8 cellular contexts compared by ENCODE assay signal in the genomic region with DNA sequence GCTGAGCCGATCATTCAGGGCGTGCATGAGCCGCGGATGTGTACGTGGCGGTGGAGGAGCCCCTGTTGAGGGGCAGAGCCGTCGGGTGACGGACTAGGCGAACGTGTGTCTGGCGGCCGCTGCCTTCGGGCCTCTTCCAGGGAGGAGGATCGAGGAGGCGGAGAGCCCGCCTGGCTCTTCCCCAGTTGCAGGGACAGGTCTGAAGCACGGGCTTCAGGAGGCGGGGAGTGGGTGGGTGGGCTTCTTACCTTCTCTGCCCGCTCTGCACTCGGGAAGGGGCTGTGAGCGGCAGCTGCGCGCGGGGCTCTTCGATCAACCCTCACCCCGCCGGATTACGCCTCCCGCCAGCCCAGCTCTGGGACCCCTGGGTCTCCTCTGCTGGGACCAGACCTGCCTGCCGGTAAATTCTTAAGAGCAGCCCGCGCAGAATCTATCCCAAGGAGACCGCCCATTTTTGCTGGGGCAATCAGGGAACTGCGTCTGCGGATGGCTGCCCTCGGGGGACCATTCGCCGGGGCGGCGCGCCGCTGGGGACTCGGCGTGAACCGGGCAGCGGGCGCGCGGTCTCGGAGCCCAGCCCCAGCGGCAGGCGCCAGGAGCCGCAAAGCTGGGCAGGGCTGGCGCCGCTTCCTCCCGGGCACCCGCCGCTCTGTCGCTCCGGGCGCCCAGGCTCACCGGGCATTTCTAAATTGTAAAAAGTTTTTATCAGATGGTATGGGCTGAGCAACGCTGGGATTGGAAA. TPM values are rescaled to one million over a fixed set of nuclear protein-coding genes. Genes with fewer than 3 reads are reported as not detected.
DNase-seq lines count a peak whose midpoint lies in the region; ATAC-seq and TF ChIP-seq lines count a peak whose summit lies in the region.

No MANE protein-coding gene starts in this region.

- peak overlapping the region; percentile 69 for H3K4me2 ChIP-seq in Karpas-422 (ENCODE audit: low read depth, low read length, poor library complexity, severe bottlenecking)

- no peaks in the 10 kb centered on the region for H3K27me3 Mint-ChIP-seq in stimulated activated naive B cell treated with anti-CD40 and anti-IgM and Interleukin-4, amounts not matched to agents 10 μg/mL and 1 μg/mL and 100 μg/mL, for 72 hours

- H2AFZ ChIP-seq in Karpas-422 (ENCODE audit: low read length) = peak overlapping the region; percentile 94

- intact Hi-C loops in lower leg skin (cut with DNase I; ENCODE audit: low total_unique reads) = no loop called here

- H3K4me3 ChIP-seq in Karpas-422 (ENCODE audit: low read length) (peak overlapping the region; percentile 67), choroid plexus epithelial cell (ENCODE audit: low read depth, low read length) (peak overlapping the region; percentile 59), lower leg skin (ENCODE audit: low read depth, poor library complexity, severe bottlenecking) (peak overlapping the region; percentile 50)

- peak overlapping the region; percentile 93 for H3K4me3 Mint-ChIP-seq in stimulated activated naive B cell treated with anti-CD40 and anti-IgM and Interleukin-4, amounts not matched to agents 10 μg/mL and 1 μg/mL and 100 μg/mL, for 72 hours

- no peaks in the 10 kb centered on the region for H3K9me3 ChIP-seq in Karpas-422 (ENCODE audit: low read length)

- H3K36me3 ChIP-seq in Karpas-422 (ENCODE audit: insufficient read depth, low read length) = no peaks in the 10 kb centered on the region

- H3K4me1 Mint-ChIP-seq in stimulated activated naive B cell treated with anti-CD40 and anti-IgM and Interleukin-4, amounts not matched to agents 10 μg/mL and 1 μg/mL and 100 μg/mL, for 72 hours = peaks cover 24 to 57% of the 10 kb centered on the region in 2 donors

- H3K27ac Mint-ChIP-seq in stimulated activated naive B cell treated with anti-CD40 and anti-IgM and Interleukin-4, amounts not matched to agents 10 μg/mL and 1 μg/mL and 100 μg/mL, for 72 hours = peak overlapping the region; percentile 98

- no peaks in the 10 kb centered on the region for H3K79me2 ChIP-seq in Karpas-422 (ENCODE audit: low read length)

- H3K27me3 ChIP-seq in Karpas-422 (ENCODE audit: low read length) = no peaks in the 10 kb centered on the region

- TF ChIP-seq POLR2A in lower leg skin (IDR thresholded peaks at IDR 0.05) = no peak

- H3K27ac ChIP-seq in Karpas-422 (ENCODE audit: low read length) = no peak overlapping the region

- DNase-seq in EL (peak; percentile 59), Karpas-422 (no peak), T-helper 22 cell (ENCODE audit: low read depth) (peak; percentile 16), choroid plexus epithelial cell (ENCODE audit: low read depth) (peak; percentile 18), lower leg skin (ENCODE audit: low spot score in 2 of 2) (peak in 1 of 2 donors; percentile 87), SKM-1 treated with dmso at 0.1 percent for 144 hours (lab: John Stamatoyannopoulos, UW; ENCODE audit: unreplicated experiment) (no peak)
- peak; percentile 65 for DNase-seq in stimulated activated naive B cell treated with anti-CD40 and anti-IgM and Interleukin-4, amounts not matched to agents 10 μg/mL and 1 μg/mL and 100 μg/mL, for 72 hours

- no peaks in the 10 kb centered on the region for H3K9me2 ChIP-seq in Karpas-422 (replicated peaks; ENCODE audit: insufficient read depth, low read length)

- peak overlapping the region; percentile 59 for H3K9ac ChIP-seq in Karpas-422 (ENCODE audit: low read length)

- ATAC-seq in GM21717 (IDR thresholded peaks at IDR 0.05; ENCODE audit: unreplicated experiment) = peak; percentile 29
- peak; percentile 57 to 64 for ATAC-seq in stimulated activated naive B cell treated with anti-CD40 and anti-IgM and Interleukin-4, amounts not matched to agents 10 μg/mL and 1 μg/mL and 100 μg/mL, for 72 hours (replicated peaks)

- TF ChIP-seq CTCF in choroid plexus epithelial cell (conservative IDR thresholded peaks at IDR 0.05; ENCODE audit: low read depth, low read length) = no peak
- no peak for TF ChIP-seq CTCF in lower leg skin (IDR thresholded peaks at IDR 0.05)

- H3K4me1 ChIP-seq in Karpas-422 (ENCODE audit: low read length) = peaks cover 10% of the 10 kb centered on the region

- WGBS in lower leg skin, 2 donors = 2% methylated on average over 24 to 44 of the region's 64 CpGs

- H3K36me3 Mint-ChIP-seq in stimulated activated naive B cell treated with anti-CD40 and anti-IgM and Interleukin-4, amounts not matched to agents 10 μg/mL and 1 μg/mL and 100 μg/mL, for 72 hours = peaks cover 4 to 7% of the 10 kb centered on the region in 2 donors

- no peaks in the 10 kb centered on the region for H3K9me3 Mint-ChIP-seq in stimulated activated naive B cell treated with anti-CD40 and anti-IgM and Interleukin-4, amounts not matched to agents 10 μg/mL and 1 μg/mL and 100 μg/mL, for 72 hours

- H4K20me1 ChIP-seq in Karpas-422 (ENCODE audit: insufficient read depth, low read depth, low read length) = no peaks in the 10 kb centered on the region

RNA-seq across cellular contexts. Expression of a gene that starts 4.9 kb away (rescaled TPM):
- total RNA-seq in Karpas-422 (2014; rRNA removed; shearing (Covaris generic); ENCODE audit: low replicate concordance) = not detected in 2 replicates
- total RNA-seq in lower leg skin = under 1 TPM in 2 of 4 donors, not detected in 2; 0.39 to 0.88 TPM

Comparison
In these comparisons a context has a peak if more than half of its experiments do, and no peak if none do; other contexts are left out.
1. DNase-seq: peak in EL (single experiment), T-helper 22 cell (single experiment), choroid plexus epithelial cell (single experiment) and stimulated activated naive B cell treated with anti-CD40 and anti-IgM and Interleukin-4, amounts not matched to agents 10 μg/mL and 1 μg/mL and 100 μg/mL, for 72 hours (single experiment); none in Karpas-422 (single experiment) and SKM-1 treated with dmso at 0.1 percent for 144 hours (single experiment).
2. Peak in every context shown above with its lines, with median percentiles within 50 percentile points of each other: H3K4me3 ChIP-seq.